Comparison of ENCODE assay signal across 27 cellular contexts in the genomic region with DNA sequence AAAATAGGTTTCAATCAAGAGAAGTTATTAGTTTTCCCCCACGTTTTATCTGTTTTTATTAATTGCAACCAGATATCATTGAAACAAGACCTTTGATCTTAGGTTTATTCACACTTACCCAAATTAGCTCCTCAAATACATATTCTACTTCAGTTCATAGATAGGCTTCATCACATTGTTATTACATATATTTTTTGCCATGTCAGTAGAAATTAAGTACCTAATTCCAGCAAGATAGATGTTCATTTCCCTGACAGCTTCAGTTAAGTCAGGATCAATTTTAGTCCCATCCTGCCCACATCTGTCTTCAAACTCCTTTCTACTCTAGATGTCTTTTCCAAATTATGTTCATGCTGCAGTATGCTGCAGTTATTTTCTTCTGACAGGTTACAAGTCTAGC.
"Had no signal": no experiment of that assay in that cellular context is flagged by ENCODE, and none has a peak within 500 bp of the region (broad histone marks: within the 10 kb centered on the region; RNA-seq: fewer than 3 reads in every experiment).

No MANE protein-coding gene starts in this region.

- H3K27ac Mint-ChIP-seq: natural killer cell; nephron; stimulated activated effector memory CD8-positive, alpha-beta T cell treated with anti-CD3 and anti-CD28 coated beads, Interleukin-12 subunit alpha, Interleukin-12 subunit beta, amount 100 ng/mL, for 72 hours; stimulated activated naive B cell treated with anti-CD40 and anti-IgM and Interleukin-4, amounts not matched to agents 10 μg/mL and 1 μg/mL and 100 μg/mL, for 72 hours; stimulated activated naive CD8-positive, alpha-beta T cell treated with anti-CD3 and anti-CD28 coated beads, Interleukin-15, Interleukin-2, amounts not matched to agents 100 ng/mL and 50 ng/mL, for 24 hours had no signal

- DNase-seq: natural killer cell; nucleus accumbens; pancreas; right cardiac atrium; right lobe of liver; sigmoid colon; small intestine; stimulated activated CD4-positive, alpha-beta T cell treated with anti-CD3 and anti-CD28 coated beads, Interleukin-15, amount 100 ng/mL, for 24 hours; stimulated activated CD4-positive, alpha-beta T cell treated with anti-CD3 and anti-CD28 coated beads, Interleukin-2, amount 100 ng/mL, for 24 hours; stimulated activated CD4-positive, alpha-beta T cell treated with anti-CD3 and anti-CD28 coated beads, Interleukin-2, amount 100 ng/mL, for 48 hours; stimulated activated CD4-positive, alpha-beta T cell treated with anti-CD3 and anti-CD28 coated beads, Interleukin-4, amount 100 ng/mL, for 24 hours; stimulated activated naive B cell treated with anti-CD40 and anti-IgM and Interleukin-4, amounts not matched to agents 10 μg/mL and 1 μg/mL and 100 μg/mL, for 72 hours; stimulated activated naive CD4-positive, alpha-beta T cell treated with Interleukin-2 at 50 U/mL for 16 hours; stomach; thyroid gland; trophoblast cell; upper lobe of left lung had no signal

- H3K27ac ChIP-seq: neutrophil, pancreas, prostate gland, right lobe of liver, sigmoid colon, stomach, thoracic aorta, thyroid gland, tibial nerve, upper lobe of left lung, vagina had no signal

- ATAC-seq: natural killer cell; pancreas; right cardiac atrium; right lobe of liver; stimulated activated effector memory CD8-positive, alpha-beta T cell treated with anti-CD3 and anti-CD28 coated beads, Interleukin-12 subunit alpha, Interleukin-12 subunit beta, amount 100 ng/mL, for 72 hours; stimulated activated naive B cell treated with anti-CD40 and anti-IgM and Interleukin-4, amounts not matched to agents 10 μg/mL and 1 μg/mL and 100 μg/mL, for 72 hours had no signal

- H3K9me3 ChIP-seq: neutrophil, pancreas, prostate gland, right lobe of liver, thoracic aorta, thyroid gland, upper lobe of left lung, vagina had no signal

- H3K4me3 Mint-ChIP-seq: natural killer cell; nephron; neural crest cell; stimulated activated effector memory CD8-positive, alpha-beta T cell treated with anti-CD3 and anti-CD28 coated beads, Interleukin-12 subunit alpha, Interleukin-12 subunit beta, amount 100 ng/mL, for 72 hours; stimulated activated naive B cell treated with anti-CD40 and anti-IgM and Interleukin-4, amounts not matched to agents 10 μg/mL and 1 μg/mL and 100 μg/mL, for 72 hours; stimulated activated naive CD8-positive, alpha-beta T cell treated with anti-CD3 and anti-CD28 coated beads, Interleukin-15, Interleukin-2, amounts not matched to agents 100 ng/mL and 50 ng/mL, for 24 hours had no signal

- H3K4me3 ChIP-seq: pancreas, prostate gland, right lobe of liver, sigmoid colon, stomach, thoracic aorta, thyroid gland, tibial nerve, upper lobe of left lung, vagina had no signal

- FAIRE-seq: pancreas, small intestine, urothelium cell line had no signal

- H3K4me1 ChIP-seq: pancreas, prostate gland, right lobe of liver, stomach, thyroid gland, tibial nerve, upper lobe of left lung, vagina had no signal

- H3K4me1 Mint-ChIP-seq: natural killer cell; nephron; neural crest cell; stimulated activated effector memory CD8-positive, alpha-beta T cell treated with anti-CD3 and anti-CD28 coated beads, Interleukin-12 subunit alpha, Interleukin-12 subunit beta, amount 100 ng/mL, for 72 hours; stimulated activated naive B cell treated with anti-CD40 and anti-IgM and Interleukin-4, amounts not matched to agents 10 μg/mL and 1 μg/mL and 100 μg/mL, for 72 hours had no signal

- H3K36me3 ChIP-seq: neutrophil, pancreas, prostate gland, right lobe of liver, sigmoid colon, stomach, thoracic aorta, thyroid gland, tibial nerve, upper lobe of left lung, vagina had no signal

- H3K27me3 ChIP-seq: neutrophil, pancreas, right lobe of liver, sigmoid colon, stomach, thyroid gland, tibial nerve, upper lobe of left lung, vagina had no signal

- H3K27me3 Mint-ChIP-seq: stimulated activated naive B cell treated with anti-CD40 and anti-IgM and Interleukin-4, amounts not matched to agents 10 μg/mL and 1 μg/mL and 100 μg/mL, for 72 hours; stimulated activated naive CD8-positive, alpha-beta T cell treated with anti-CD3 and anti-CD28 coated beads, Interleukin-15, Interleukin-2, amounts not matched to agents 100 ng/mL and 50 ng/mL, for 24 hours had no signal

- H3K36me3 Mint-ChIP-seq: stimulated activated effector memory CD8-positive, alpha-beta T cell treated with anti-CD3 and anti-CD28 coated beads, Interleukin-12 subunit alpha, Interleukin-12 subunit beta, amount 100 ng/mL, for 72 hours had no signal
